ENCODE assay signal across 24 cellular contexts in genomic region chr11:77505956-77506355, GRCh38.
"Had no signal": no experiment of that assay in that cellular context is flagged by ENCODE, and none has a peak within 500 bp of the region (broad histone marks: within the 10 kb centered on the region; RNA-seq: fewer than 3 reads in every experiment).

No MANE protein-coding gene starts in this region.

- H3K27me3 ChIP-seq: neural progenitor cell, sigmoid colon, upper lobe of left lung had no signal

- ATAC-seq: left lobe of liver; lower lobe of right lung; naive thymus-derived CD4-positive, alpha-beta T cell had no signal

- H3K4me2 ChIP-seq: neural progenitor cell, smooth muscle cell had no signal

- H2AFZ ChIP-seq: neural progenitor cell had no signal

- H3K4me1 Mint-ChIP-seq: activated naive CD8-positive, alpha-beta T cell treated with anti-CD3 and anti-CD28 coated beads, Interleukin-2, amount 10 ng/mL, durations not matched to agents 7 days and 5 days; neural progenitor cell had no signal

- H3K27ac ChIP-seq: epithelial cell of prostate, lower lobe of right lung, neural progenitor cell, sigmoid colon, thoracic aorta, upper lobe of left lung had no signal

- H3K9ac ChIP-seq: neural progenitor cell had no signal

- H3K36me3 ChIP-seq: lower lobe of right lung, neural progenitor cell, sigmoid colon, thoracic aorta, upper lobe of left lung had no signal

- H3K4me1 ChIP-seq: neural progenitor cell, upper lobe of left lung had no signal

- H3K27ac Mint-ChIP-seq: activated CD4-positive, alpha-beta memory T cell treated with anti-CD3 and anti-CD28 coated beads for 36 hours; activated naive CD4-positive, alpha-beta T cell treated with anti-CD3 and anti-CD28 coated beads for 36 hours; activated naive CD8-positive, alpha-beta T cell treated with anti-CD3 and anti-CD28 coated beads, Interleukin-2, amount 10 ng/mL, durations not matched to agents 7 days and 5 days; endodermal cell; naive thymus-derived CD4-positive, alpha-beta T cell; neural progenitor cell had no signal

- H3K36me3 Mint-ChIP-seq: activated CD4-positive, alpha-beta memory T cell treated with anti-CD3 and anti-CD28 coated beads for 36 hours; activated naive CD8-positive, alpha-beta T cell treated with anti-CD3 and anti-CD28 coated beads, Interleukin-2, amount 10 ng/mL, durations not matched to agents 7 days and 5 days; naive thymus-derived CD4-positive, alpha-beta T cell; neural progenitor cell had no signal

- H3K4me3 ChIP-seq: lower lobe of right lung, neural progenitor cell, sigmoid colon, smooth muscle cell, thoracic aorta, upper lobe of left lung had no signal

- H3K9me3 ChIP-seq: lower lobe of right lung, sigmoid colon, thoracic aorta, upper lobe of left lung had no signal

- DNase-seq: activated CD4-positive, alpha-beta memory T cell treated with anti-CD3 and anti-CD28 coated beads for 36 hours; activated CD4-positive, alpha-beta T cell treated with anti-CD3 and anti-CD28 coated beads for 48 hours; activated naive CD4-positive, alpha-beta T cell treated with anti-CD3 and anti-CD28 coated beads for 36 hours; activated naive CD8-positive, alpha-beta T cell treated with anti-CD3 and anti-CD28 coated beads, Interleukin-2, amount 10 ng/mL, durations not matched to agents 7 days and 5 days; activated T-cell treated with anti-CD3 and anti-CD28 coated beads, Interleukin-2, amount 50 U/mL, for 48 hours; amniotic stem cell; cortex of kidney; endodermal cell; foreskin melanocyte; lower lobe of right lung; naive thymus-derived CD4-positive, alpha-beta T cell; posterior cingulate gyrus; retina; sigmoid colon; stimulated activated CD4-positive, alpha-beta T cell treated with anti-CD3 and anti-CD28 coated beads, Interleukin-2, amount 100 ng/mL, for 48 hours; stimulated activated CD8-positive, alpha-beta memory T cell treated with anti-CD3 and anti-CD28 coated beads, Interleukin-4, amount 100 ng/mL, for 48 hours; stimulated activated naive CD4-positive, alpha-beta T cell; T1000; upper lobe of left lung had no signal

- H3K9me3 Mint-ChIP-seq: activated CD4-positive, alpha-beta memory T cell treated with anti-CD3 and anti-CD28 coated beads for 36 hours; activated naive CD4-positive, alpha-beta T cell treated with anti-CD3 and anti-CD28 coated beads for 36 hours; neural progenitor cell had no signal

- H3K4me3 Mint-ChIP-seq: activated CD4-positive, alpha-beta memory T cell treated with anti-CD3 and anti-CD28 coated beads for 36 hours; activated naive CD4-positive, alpha-beta T cell treated with anti-CD3 and anti-CD28 coated beads for 36 hours; activated naive CD8-positive, alpha-beta T cell treated with anti-CD3 and anti-CD28 coated beads, Interleukin-2, amount 10 ng/mL, durations not matched to agents 7 days and 5 days; endodermal cell; naive thymus-derived CD4-positive, alpha-beta T cell; neural progenitor cell had no signal
